1 cellular context compared by ENCODE assay signal in the genomic region with DNA sequence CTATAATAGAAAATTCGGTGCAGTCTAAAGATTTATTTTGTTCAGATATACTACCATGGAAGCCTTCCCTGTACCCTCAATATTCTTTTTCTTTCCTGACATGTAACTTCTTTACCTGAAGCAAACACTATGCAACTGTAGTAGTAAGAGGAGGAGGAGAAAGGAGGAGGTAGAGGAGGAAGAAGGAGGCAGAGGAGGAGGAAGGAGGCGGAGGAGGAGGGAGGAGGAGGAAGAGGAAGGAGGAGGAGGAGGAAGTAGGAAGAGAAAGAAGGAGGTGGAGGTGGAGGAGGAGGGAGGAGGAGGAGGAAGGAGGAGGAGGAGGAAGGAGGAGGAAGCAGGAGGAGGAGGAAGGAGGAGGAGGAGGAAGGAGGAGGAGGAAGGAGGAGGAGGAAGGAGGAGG.
TF ChIP-seq lines count a peak whose summit lies in the region.

No MANE protein-coding gene starts in this region.

TF ChIP-seq in HCT116, 20 proteins besides CTCF, POLR2A, EP300 and RAD21 (continued from another document):
- TF ChIP-seq, protein P1, sequence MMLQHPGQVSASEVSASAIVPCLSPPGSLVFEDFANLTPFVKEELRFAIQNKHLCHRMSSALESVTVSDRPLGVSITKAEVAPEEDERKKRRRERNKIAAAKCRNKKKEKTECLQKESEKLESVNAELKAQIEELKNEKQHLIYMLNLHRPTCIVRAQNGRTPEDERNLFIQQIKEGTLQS (IDR thresholded peaks at IDR 0.05): no peak
- TF ChIP-seq SP1 (IDR thresholded peaks at IDR 0.05; ENCODE audit: low read depth) (no peak), CBX3 (IDR thresholded peaks at IDR 0.05; ENCODE audit: low read depth) (no peak), SIN3A (IDR thresholded peaks at IDR 0.05; ENCODE audit: low read depth) (no peak), EZH2phosphoT487 (IDR thresholded peaks at IDR 0.05; ENCODE audit: borderline replicate concordance) (no peak), POLR2AphosphoS5 (IDR thresholded peaks at IDR 0.05; ENCODE audit: low read depth, low read length) (no peak), ZNF274 (IDR thresholded peaks at IDR 0.05; ENCODE audit: low read depth, low read length) (no peak), YY1 (IDR thresholded peaks at IDR 0.05; ENCODE audit: extremely low read depth, insufficient replicate concordance, low read depth, low read length) (no peak)
